In genomic region chr1:5904551-5904950, GRCh38 we compare ENCODE assay signal across 14 cellular contexts.
DNase-seq lines count a peak whose midpoint lies in the region; ATAC-seq and TF ChIP-seq lines count a peak whose summit lies in the region.
"Had no signal": no experiment of that assay in that cellular context is flagged by ENCODE, and none has a peak within 500 bp of the region (broad histone marks: within the 10 kb centered on the region; RNA-seq: fewer than 3 reads in every experiment).

No MANE protein-coding gene starts in this region.

- H3K27ac ChIP-seq in RWPE2 (ENCODE audit: poor library complexity, severe bottlenecking) (no peak overlapping the region), upper lobe of right lung (no peak overlapping the region)
- H3K27ac ChIP-seq: BLaER1 had no signal

- peaks cover 10% of the 10 kb centered on the region for H3K36me3 ChIP-seq in RWPE2 (ENCODE audit: low read depth)
- H3K36me3 ChIP-seq in upper lobe of right lung = peaks cover 35% of the 10 kb centered on the region

- H3K4me1 ChIP-seq in RWPE2 (ENCODE audit: insufficient read depth, poor library complexity, severe bottlenecking) = peaks cover 6% of the 10 kb centered on the region
- H3K4me1 ChIP-seq in upper lobe of right lung = no peaks in the 10 kb centered on the region
- H3K4me1 ChIP-seq: Caco-2 had no signal

- H3K27me3 ChIP-seq in RWPE2 (ENCODE audit: insufficient read depth, poor library complexity, severe bottlenecking) (no peaks in the 10 kb centered on the region), upper lobe of right lung (no peaks in the 10 kb centered on the region)
- H3K27me3 ChIP-seq: BLaER1 had no signal

- intact Hi-C loops in posterior vena cava (cut with DNase I) = no loop called here
- intact Hi-C loops in upper lobe of right lung (cut with DNase I) = no loop called here

- DNase-seq in RWPE2 (ENCODE audit: low spot score) = peak; percentile 26
- peak; percentile 45 for DNase-seq in islet precursor cell
- peak; percentile 48 for DNase-seq in posterior vena cava (ENCODE audit: low spot score)
- DNase-seq in upper lobe of right lung = peak; percentile 59
- DNase-seq in HPDE6-E6E7 (ENCODE audit: extremely low spot score) = no peak
- no peak for DNase-seq in epidermal melanocyte (ENCODE audit: insufficient read length, low spot score)
- DNase-seq in activated naive CD4-positive, alpha-beta T cell (lab: John Stamatoyannopoulos, UW) = no peak
- DNase-seq: AML-193; Caco-2; CD8-positive, alpha-beta memory T cell; DMS53; GF-D8 had no signal

- ATAC-seq in RWPE2 (ENCODE audit: low read depth) (no peak), upper lobe of right lung (no peak)
- ATAC-seq: HCT116 had no signal

- TF ChIP-seq CTCF in RWPE2 (IDR thresholded peaks at IDR 0.05; ENCODE audit: poor library complexity, severe bottlenecking) = no peak
- TF ChIP-seq CTCF in upper lobe of right lung (IDR thresholded peaks at IDR 0.05) = no peak

- H3K9me3 ChIP-seq in RWPE2 (ENCODE audit: severe bottlenecking) (no peaks in the 10 kb centered on the region), upper lobe of right lung (no peaks in the 10 kb centered on the region)
- H3K9me3 ChIP-seq: BLaER1, Caco-2 had no signal

- H3K4me3 ChIP-seq in RWPE2 (ENCODE audit: severe bottlenecking) (no peak overlapping the region), upper lobe of right lung (no peak overlapping the region)
- H3K4me3 ChIP-seq: BLaER1 had no signal

Comparison
In these comparisons a context has a peak if more than half of its experiments do, and no peak if none do; other contexts are left out.
1. DNase-seq: peak in RWPE2 (single experiment), islet precursor cell (single experiment), posterior vena cava (single experiment) and upper lobe of right lung (single experiment); none in HPDE6-E6E7 (single experiment), epidermal melanocyte (single experiment) and activated naive CD4-positive, alpha-beta T cell (0 of 4).